Comparison of ENCODE assay signal across 8 cellular contexts in genomic region chr1:27348861-27349783, GRCh38. TPM values are rescaled to one million over a fixed set of nuclear protein-coding genes. Genes with fewer than 3 reads are reported as not detected.
DNase-seq lines count a peak whose midpoint lies in the region; ATAC-seq, FAIRE-seq and TF ChIP-seq lines count a peak whose summit lies in the region.

No MANE protein-coding gene starts in this region.

- peak overlapping the region; percentile 77 for H3K4me2 ChIP-seq in keratinocyte (ENCODE audit: control insufficient read depth, extremely low read depth, insufficient read depth, low read depth, low read length)

- H3K9me3 ChIP-seq in keratinocyte (ENCODE audit: control insufficient read depth, low read depth, low read length): no peaks in the 10 kb centered on the region

- peak; percentile 52 for DNase-seq in activated T-cell treated with anti-CD3 and anti-CD28 coated beads, Interleukin-2, amount 50 U/mL, for 1 hour
- DNase-seq in activated T-cell treated with anti-CD3 and anti-CD28 coated beads for 4 hours (no peak), NCI-H748 treated with DMSO at 0.1 percent for 48 hours (lab: John Stamatoyannopoulos, UW) (peak; percentile 5), T47D (ENCODE audit: low read depth in 1 of 2, low spot score in 1 of 2) (peak; percentile 77 to 88), keratinocyte (ENCODE audit: low read depth, low spot score) (peak; percentile 46), OCI-M1 (lab: John Stamatoyannopoulos, UW) (no peak)
- DNase-seq in stimulated activated naive CD8-positive, alpha-beta T cell treated with anti-CD3 and anti-CD28 coated beads, Interleukin-15, amount 100 ng/mL, for 72 hours: no peak

- peak overlapping the region in 1 of 2 donors; percentile 79 for H3K4me3 Mint-ChIP-seq in stimulated activated naive CD8-positive, alpha-beta T cell treated with anti-CD3 and anti-CD28 coated beads, Interleukin-15, amount 100 ng/mL, for 72 hours

- FAIRE-seq in keratinocyte (lab: Jason Lieb, UNC): no peak

- in situ Hi-C loops in T47D (cut with HindIII; ENCODE audit: low pct_unique_long_range_greater_than_20kb, low sequenced_read_pairs): no loop called here

- H3K36me3 ChIP-seq in keratinocyte (ENCODE audit: control insufficient read depth in 2 of 2, extremely low read depth in 1 of 2, insufficient read depth in 2 of 2, low read length in 2 of 2): peaks cover 11 to 15% of the 10 kb centered on the region in 2 experiments

- no peaks in the 10 kb centered on the region for H3K9me1 ChIP-seq in keratinocyte (ENCODE audit: control insufficient read depth, extremely low read depth, insufficient read depth, low read length)

- no peaks in the 10 kb centered on the region for H3K27me3 ChIP-seq in keratinocyte (ENCODE audit: control insufficient read depth, extremely low read depth, insufficient read depth, low read length)

- peak overlapping the region; percentile 30 for H2AFZ ChIP-seq in keratinocyte (ENCODE audit: control insufficient read depth, low read length)

- dilution Hi-C loops in keratinocyte (cut with MboI; ENCODE audit: extremely low pct_ligation_motif_present, low sequenced_read_pairs): no loop called here

- H3K9me3 Mint-ChIP-seq in stimulated activated naive CD8-positive, alpha-beta T cell treated with anti-CD3 and anti-CD28 coated beads, Interleukin-15, amount 100 ng/mL, for 72 hours: no peaks in the 10 kb centered on the region

- peak in 1 of 3 experiments; percentile 4 for TF ChIP-seq CTCF in keratinocyte (optimal IDR thresholded peaks at IDR 0.05 in 1 of 3, IDR thresholded peaks at IDR 0.05 in 1 of 3, conservative IDR thresholded peaks at IDR 0.05 in 1 of 3; ENCODE audit: extremely low read depth in 1 of 3, insufficient read depth in 2 of 3, low read length in 3 of 3)

- H3K4me1 ChIP-seq in keratinocyte (ENCODE audit: control insufficient read depth, extremely low read depth, insufficient read depth, low read length): peaks cover 18% of the 10 kb centered on the region

- H3K9ac ChIP-seq in keratinocyte (ENCODE audit: control insufficient read depth, extremely low read depth, insufficient read depth, low read length): peak overlapping the region; percentile 54

- no peak overlapping the region for H3K27ac Mint-ChIP-seq in stimulated activated naive CD8-positive, alpha-beta T cell treated with anti-CD3 and anti-CD28 coated beads, Interleukin-15, amount 100 ng/mL, for 72 hours

- no peaks in the 10 kb centered on the region for H4K20me1 ChIP-seq in keratinocyte (ENCODE audit: control insufficient read depth, extremely low read depth, insufficient read depth, low read length)

- H3K27ac ChIP-seq in keratinocyte (ENCODE audit: control insufficient read depth, insufficient read depth, low read length): peak overlapping the region; percentile 54

- peak overlapping the region in 2 of 3 experiments; percentile 49 to 52 for H3K4me3 ChIP-seq in keratinocyte (ENCODE audit: control insufficient read depth in 2 of 3, extremely low read depth in 1 of 3, insufficient read depth in 2 of 3, low read depth in 1 of 3, low read length in 3 of 3)

- peak; percentile 61 for ATAC-seq in stimulated activated naive CD8-positive, alpha-beta T cell treated with anti-CD3 and anti-CD28 coated beads, Interleukin-15, amount 100 ng/mL, for 72 hours
- ATAC-seq in HG02763 (IDR thresholded peaks at IDR 0.05; ENCODE audit: unreplicated experiment): no peak

- H3K27me3 Mint-ChIP-seq in stimulated activated naive CD8-positive, alpha-beta T cell treated with anti-CD3 and anti-CD28 coated beads, Interleukin-15, amount 100 ng/mL, for 72 hours: no peaks in the 10 kb centered on the region

- peaks cover 3% of the 10 kb centered on the region for H3K79me2 ChIP-seq in keratinocyte (ENCODE audit: control insufficient read depth, insufficient read depth, low read length)

- H3K4me1 Mint-ChIP-seq in stimulated activated naive CD8-positive, alpha-beta T cell treated with anti-CD3 and anti-CD28 coated beads, Interleukin-15, amount 100 ng/mL, for 72 hours: peaks cover 27% of the 10 kb centered on the region

RNA-seq across cellular contexts. Expression of gene SYTL1, which starts 7.3 kb away (rescaled TPM):
- polyA plus RNA-seq in keratinocyte: 15.5 to 34.0 TPM (median 15.6 TPM) in 3 replicates
- 29.4 TPM for polyA plus RNA-seq in keratinocyte (2011; ENCODE audit: low read depth)
- 5.3 and 15.1 TPM in 2 replicates for polyA plus RNA-seq in keratinocyte (2011; cell fraction: cytosol; rRNA removed)
- polyA plus RNA-seq in keratinocyte (2011; cell fraction: nucleus; rRNA removed): 87.0 and 125 TPM in 2 replicates
- polyA plus RNA-seq in keratinocyte (2012; ENCODE audit: low replicate concordance): 16.6 and 45.8 TPM in 2 replicates
- polyA minus RNA-seq in keratinocyte: 6.7 to 17.0 TPM (median 14.7 TPM) in 3 replicates
- polyA minus RNA-seq in keratinocyte (2011; cell fraction: cytosol; rRNA and poly(A)+ RNA removed): 18.2 TPM
- 17.2 and 18.4 TPM in 2 replicates for polyA minus RNA-seq in keratinocyte (2011; cell fraction: nucleus; rRNA and poly(A)+ RNA removed)

RNA-seq across cellular contexts. Expression of gene MAP3K6, which starts 17.6 kb away (rescaled TPM):
- 13.4 to 19.3 TPM (median 16.7 TPM) in 3 replicates for polyA plus RNA-seq in keratinocyte
- 38.7 TPM for polyA plus RNA-seq in keratinocyte (2011; ENCODE audit: low read depth)
- polyA plus RNA-seq in keratinocyte (2011; cell fraction: cytosol; rRNA removed): 6.8 and 10.8 TPM in 2 replicates
- polyA plus RNA-seq in keratinocyte (2011; cell fraction: nucleus; rRNA removed): 40.2 and 58.7 TPM in 2 replicates
- polyA plus RNA-seq in keratinocyte (2012; ENCODE audit: low replicate concordance): 33.3 and 36.1 TPM in 2 replicates
- polyA minus RNA-seq in keratinocyte: 18.5 to 49.4 TPM (median 19.1 TPM) in 3 replicates
- polyA minus RNA-seq in keratinocyte (2011; cell fraction: cytosol; rRNA and poly(A)+ RNA removed): 18.6 TPM
- 24.6 and 25.2 TPM in 2 replicates for polyA minus RNA-seq in keratinocyte (2011; cell fraction: nucleus; rRNA and poly(A)+ RNA removed)

RNA-seq across cellular contexts. Expression of gene FCN3, which starts 25.5 kb away (rescaled TPM):
- 0.08 TPM in 1 of 3 replicates, not detected in the others for polyA plus RNA-seq in keratinocyte
- polyA plus RNA-seq in keratinocyte (2011; ENCODE audit: low read depth): not detected
- polyA plus RNA-seq in keratinocyte (2011; cell fraction: cytosol; rRNA removed): not detected in 2 replicates
- polyA plus RNA-seq in keratinocyte (2011; cell fraction: nucleus; rRNA removed): 0.20 and 0.31 TPM in 2 replicates
- polyA plus RNA-seq in keratinocyte (2012; ENCODE audit: low replicate concordance): 0.39 TPM in 1 of 2 replicates, not detected in the other
- 0.22 TPM in 1 of 3 replicates, not detected in the others for polyA minus RNA-seq in keratinocyte
- not detected for polyA minus RNA-seq in keratinocyte (2011; cell fraction: cytosol; rRNA and poly(A)+ RNA removed)
- polyA minus RNA-seq in keratinocyte (2011; cell fraction: nucleus; rRNA and poly(A)+ RNA removed): not detected in 2 replicates

RNA-seq across cellular contexts. Expression of gene TMEM222, which starts 27.2 kb away (rescaled TPM):
- polyA plus RNA-seq in keratinocyte: 23.7 to 40.4 TPM (median 31.3 TPM) in 3 replicates
- polyA plus RNA-seq in keratinocyte (2011; ENCODE audit: low read depth): 13.3 TPM
- 26.2 and 37.3 TPM in 2 replicates for polyA plus RNA-seq in keratinocyte (2011; cell fraction: cytosol; rRNA removed)
- polyA plus RNA-seq in keratinocyte (2011; cell fraction: nucleus; rRNA removed): 31.0 and 40.8 TPM in 2 replicates
- 26.1 and 38.1 TPM in 2 replicates for polyA plus RNA-seq in keratinocyte (2012; ENCODE audit: low replicate concordance)
- 37.5 to 70.7 TPM (median 37.8 TPM) in 3 replicates for polyA minus RNA-seq in keratinocyte
- 35.7 TPM for polyA minus RNA-seq in keratinocyte (2011; cell fraction: cytosol; rRNA and poly(A)+ RNA removed)
- 14.2 and 17.1 TPM in 2 replicates for polyA minus RNA-seq in keratinocyte (2011; cell fraction: nucleus; rRNA and poly(A)+ RNA removed)

RNA-seq across cellular contexts. Expression of gene CD164L2, which starts 34.0 kb away (rescaled TPM):
- polyA plus RNA-seq in keratinocyte: 2.6 to 5.9 TPM (median 2.7 TPM) in 3 replicates
- polyA plus RNA-seq in keratinocyte (2011; ENCODE audit: low read depth): 1.1 TPM
- polyA plus RNA-seq in keratinocyte (2011; cell fraction: cytosol; rRNA removed): 0.95 and 2.5 TPM in 2 replicates
- polyA plus RNA-seq in keratinocyte (2011; cell fraction: nucleus; rRNA removed): 6.5 and 8.5 TPM in 2 replicates
- 3.7 and 6.7 TPM in 2 replicates for polyA plus RNA-seq in keratinocyte (2012; ENCODE audit: low replicate concordance)
- polyA minus RNA-seq in keratinocyte: 1.4 to 4.5 TPM (median 1.7 TPM) in 3 replicates
- polyA minus RNA-seq in keratinocyte (2011; cell fraction: cytosol; rRNA and poly(A)+ RNA removed): not detected
- 0.39 and 1.3 TPM in 2 replicates for polyA minus RNA-seq in keratinocyte (2011; cell fraction: nucleus; rRNA and poly(A)+ RNA removed)

Comparison
In these comparisons a context has a peak if more than half of its experiments do, and no peak if none do; other contexts are left out.
1. DNase-seq: peak in activated T-cell treated with anti-CD3 and anti-CD28 coated beads, Interleukin-2, amount 50 U/mL, for 1 hour (single experiment), NCI-H748 treated with DMSO at 0.1 percent for 48 hours (single experiment), T47D (2 of 2) and keratinocyte (single experiment); none in activated T-cell treated with anti-CD3 and anti-CD28 coated beads for 4 hours (single experiment), stimulated activated naive CD8-positive, alpha-beta T cell treated with anti-CD3 and anti-CD28 coated beads, Interleukin-15, amount 100 ng/mL, for 72 hours (0 of 2) and OCI-M1 (single experiment).